1 cellular context compared by ENCODE assay signal in genomic region chr11:63602296-63602695, GRCh38.
TF ChIP-seq lines count a peak whose summit lies in the region.

No MANE protein-coding gene starts in this region.

TF ChIP-seq in SK-N-SH treated with all-trans-retinoic acid at 6 μM for 48 hours, 23 proteins besides CTCF, POLR2A, EP300 and RAD21 (continued from another document):
- no peak for TF ChIP-seq PATZ1 (CRISPR knock-in tag; IDR thresholded peaks at IDR 0.05; ENCODE audit: borderline replicate concordance)
- TF ChIP-seq RARB (CRISPR knock-in tag; IDR thresholded peaks at IDR 0.05): no peak
